Comparison of ENCODE assay signal across 27 cellular contexts in genomic region chr2:224259831-224260230, GRCh38.
"Had no signal": no experiment of that assay in that cellular context is flagged by ENCODE, and none has a peak within 500 bp of the region (broad histone marks: within the 10 kb centered on the region; RNA-seq: fewer than 3 reads in every experiment).

No MANE protein-coding gene starts in this region.

- H3K9me3 ChIP-seq: adrenal gland had no signal

- H3K27me3 ChIP-seq: adrenal gland had no signal

- H3K4me3 ChIP-seq: adrenal gland, K562 had no signal

- DNase-seq: activated CD4-positive, alpha-beta memory T cell treated with anti-CD3 and anti-CD28 coated beads for 36 hours; activated CD4-positive, alpha-beta T cell treated with anti-CD3 and anti-CD28 coated beads, Interleukin-2, amount 10 ng/mL, durations not matched to agents 7 days and 5 days; activated CD4-positive, CD25-positive, alpha-beta regulatory T cell; activated gamma-delta T cell; activated naive CD4-positive, alpha-beta T cell treated with anti-CD3 and anti-CD28 coated beads, Interleukin-2, amount 10 ng/mL, durations not matched to agents 7 days and 5 days; activated naive CD8-positive, alpha-beta T cell treated with anti-CD3 and anti-CD28 coated beads, Interleukin-2, amount 10 ng/mL, durations not matched to agents 7 days and 5 days; activated T-cell treated with anti-CD3 and anti-CD28 coated beads for 4 hours; activated T-cell treated with anti-CD3 and anti-CD28 coated beads, Interleukin-2, amount 50 U/mL, for 48 hours; adrenal gland; aorta; central memory CD4-positive, alpha-beta T cell; Karpas-422; MM.1S; NCI-H1048; NCI-H146; NCI-H1930; NCI-H2107; NCI-H2171 treated with DMSO at 0.1 percent for 48 hours; NCI-H226; NCI-H526; NCI-H774; SIG-M5; T-helper 17 cell; T-helper 9 cell had no signal

- ATAC-seq: activated T-helper 17 cell treated with anti-CD3 and anti-CD28 coated beads, Interleukin-2, amount 50 U/mL, for 72 hours; K562; T-helper 17 cell had no signal

- H3K4me1 ChIP-seq: adrenal gland had no signal

- H3K27ac ChIP-seq: adrenal gland, VCaP had no signal

- H3K36me3 ChIP-seq: adrenal gland had no signal
